ENCODE assay signal across 1 cellular context in the genomic region with DNA sequence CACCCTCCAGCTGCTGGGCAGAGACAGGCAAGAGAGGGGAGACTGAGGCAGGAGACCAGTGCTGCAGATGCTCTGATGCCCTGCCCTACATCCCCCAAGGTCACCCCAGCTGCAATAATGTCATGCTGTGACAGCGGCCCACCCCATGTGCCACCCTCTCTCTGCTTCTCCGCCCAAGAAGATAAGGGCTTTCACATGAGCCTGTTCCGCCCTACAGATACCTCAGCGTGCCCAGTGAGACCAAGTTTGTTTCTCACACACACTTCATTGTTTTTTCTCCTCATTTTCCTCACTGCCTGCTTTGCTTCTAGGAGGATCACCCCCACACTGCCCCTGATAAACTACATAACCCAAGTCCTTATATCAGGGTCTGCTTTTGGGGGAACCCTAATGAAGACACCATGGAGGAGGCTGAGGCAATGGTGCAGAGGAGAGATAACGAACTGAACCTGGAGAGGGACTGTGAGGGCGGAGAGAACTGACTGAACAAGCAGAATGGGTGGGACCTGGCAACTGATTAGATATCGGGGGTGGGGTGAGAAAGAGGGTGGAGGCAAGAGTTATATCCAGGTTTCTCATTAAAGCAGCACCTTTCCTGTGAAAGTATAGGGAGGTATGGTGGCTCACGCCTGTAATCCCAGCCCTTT.
A peak's percentile ranks its signal among the peaks of the same experiment; 100 is the strongest.
TF ChIP-seq lines count a peak whose summit lies in the region.

No MANE protein-coding gene starts in this region.

TF ChIP-seq in K562, 482 proteins besides CTCF, POLR2A, EP300 and RAD21 (continued from another document and continues in another):
- TF ChIP-seq MECOM (CRISPR knock-in tag; IDR thresholded peaks at IDR 0.05) (peak; percentile 44; the same call in 1 of the 2 replicates), ZNF764 (CRISPR knock-in tag; IDR thresholded peaks at IDR 0.05; ENCODE audit: low read depth) (no peak), SAFB (IDR thresholded peaks at IDR 0.05; ENCODE audit: borderline replicate concordance, low read depth, low read length) (no peak), ZNF212 (CRISPR knock-in tag; IDR thresholded peaks at IDR 0.05) (no peak), NFXL1 (CRISPR knock-in tag; IDR thresholded peaks at IDR 0.05) (no peak), GTF2E2 (tag; IDR thresholded peaks at IDR 0.05) (no peak), ZNF24 (IDR thresholded peaks at IDR 0.05) (no peak), RBM14 (IDR thresholded peaks at IDR 0.05; ENCODE audit: borderline replicate concordance, insufficient read depth, low read depth, low read length) (no peak), ZKSCAN3 (CRISPR knock-in tag; IDR thresholded peaks at IDR 0.05) (no peak), FOXK2 (conservative IDR thresholded peaks at IDR 0.05 in 1 of 2, IDR thresholded peaks at IDR 0.05 in 1 of 2; ENCODE audit: low read depth in 2 of 2) (peak in 1 of 2 experiments; percentile 21; a peak in 1 of 4 replicates), RBM15 (IDR thresholded peaks at IDR 0.05; ENCODE audit: insufficient read depth, low read length) (no peak), CTBP1 (IDR thresholded peaks at IDR 0.05; ENCODE audit: borderline replicate concordance) (peak; percentile 92), PTBP1 (IDR thresholded peaks at IDR 0.05; ENCODE audit: low read depth, low read length) (no peak), FOXM1 (IDR thresholded peaks at IDR 0.05; ENCODE audit: low read depth) (peak; percentile 45; the same call in 1 of the 2 replicates), FOXM1 (CRISPR knock-in tag; IDR thresholded peaks at IDR 0.05; ENCODE audit: low read depth) (no peak), HIVEP1 (CRISPR knock-in tag; IDR thresholded peaks at IDR 0.05) (no peak), HDAC8 (tag; IDR thresholded peaks at IDR 0.05) (no peak; the same call in 1 of the 2 replicates), BCOR (IDR thresholded peaks at IDR 0.05) (no peak), NFATC3 (IDR thresholded peaks at IDR 0.05) (no peak), FOXA3 (CRISPR knock-in tag; conservative IDR thresholded peaks at IDR 0.05 in 1 of 2, IDR thresholded peaks at IDR 0.05 in 1 of 2) (no peak), BRD9 (IDR thresholded peaks at IDR 0.05; ENCODE audit: low read depth, partially characterized antibody) (peak; percentile 84), CHD2 (IDR thresholded peaks at IDR 0.05; ENCODE audit: low read depth, low read length) (no peak), ZNF140 (CRISPR knock-in tag; IDR thresholded peaks at IDR 0.05) (no peak), ZNF431 (CRISPR knock-in tag; IDR thresholded peaks at IDR 0.05) (no peak), SMARCB1 (IDR thresholded peaks at IDR 0.05; ENCODE audit: insufficient read length, low read depth) (peak; percentile 40), YBX1 (IDR thresholded peaks at IDR 0.05) (no peak), ZNF445 (CRISPR knock-in tag; IDR thresholded peaks at IDR 0.05; ENCODE audit: low read depth) (no peak), TCFL5 (CRISPR knock-in tag; conservative IDR thresholded peaks at IDR 0.05) (no peak), RBM17 (IDR thresholded peaks at IDR 0.05; ENCODE audit: borderline replicate concordance, low read depth, low read length) (no peak), KAT8 (IDR thresholded peaks at IDR 0.05; ENCODE audit: low read depth) (no peak), ZFP30 (CRISPR knock-in tag; IDR thresholded peaks at IDR 0.05; ENCODE audit: borderline replicate concordance) (no peak), ZNF384 (IDR thresholded peaks at IDR 0.05; ENCODE audit: low read depth, low read length) (no peak), BMI1 (IDR thresholded peaks at IDR 0.05; ENCODE audit: low read length) (no peak), CBX1 (IDR thresholded peaks at IDR 0.05; ENCODE audit: low read depth) (no peak), NRF1 (conservative IDR thresholded peaks at IDR 0.05 in 1 of 2, IDR thresholded peaks at IDR 0.05 in 1 of 2) (no peak), CBFA2T3 (IDR thresholded peaks at IDR 0.05) (peak; percentile 91), ZNF830 (CRISPR knock-in tag; IDR thresholded peaks at IDR 0.05) (no peak), ETV5 (CRISPR knock-in tag; IDR thresholded peaks at IDR 0.05; ENCODE audit: low read depth) (no peak), MIER1 (IDR thresholded peaks at IDR 0.05; ENCODE audit: low read depth) (0 out of 2 replicates have a peak, but pooled peaks have one; percentile 59)
- TF ChIP-seq, protein P1, sequence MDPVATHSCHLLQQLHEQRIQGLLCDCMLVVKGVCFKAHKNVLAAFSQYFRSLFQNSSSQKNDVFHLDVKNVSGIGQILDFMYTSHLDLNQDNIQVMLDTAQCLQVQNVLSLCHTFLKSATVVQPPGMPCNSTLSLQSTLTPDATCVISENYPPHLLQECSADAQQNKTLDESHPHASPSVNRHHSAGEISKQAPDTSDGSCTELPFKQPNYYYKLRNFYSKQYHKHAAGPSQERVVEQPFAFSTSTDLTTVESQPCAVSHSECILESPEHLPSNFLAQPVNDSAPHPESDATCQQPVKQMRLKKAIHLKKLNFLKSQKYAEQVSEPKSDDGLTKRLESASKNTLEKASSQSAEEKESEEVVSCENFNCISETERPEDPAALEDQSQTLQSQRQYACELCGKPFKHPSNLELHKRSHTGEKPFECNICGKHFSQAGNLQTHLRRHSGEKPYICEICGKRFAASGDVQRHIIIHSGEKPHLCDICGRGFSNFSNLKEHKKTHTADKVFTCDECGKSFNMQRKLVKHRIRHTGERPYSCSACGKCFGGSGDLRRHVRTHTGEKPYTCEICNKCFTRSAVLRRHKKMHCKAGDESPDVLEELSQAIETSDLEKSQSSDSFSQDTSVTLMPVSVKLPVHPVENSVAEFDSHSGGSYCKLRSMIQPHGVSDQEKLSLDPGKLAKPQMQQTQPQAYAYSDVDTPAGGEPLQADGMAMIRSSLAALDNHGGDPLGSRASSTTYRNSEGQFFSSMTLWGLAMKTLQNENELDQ (CRISPR knock-in tag; IDR thresholded peaks at IDR 0.05; ENCODE audit: borderline replicate concordance), result no peak
- TF ChIP-seq, protein P2, sequence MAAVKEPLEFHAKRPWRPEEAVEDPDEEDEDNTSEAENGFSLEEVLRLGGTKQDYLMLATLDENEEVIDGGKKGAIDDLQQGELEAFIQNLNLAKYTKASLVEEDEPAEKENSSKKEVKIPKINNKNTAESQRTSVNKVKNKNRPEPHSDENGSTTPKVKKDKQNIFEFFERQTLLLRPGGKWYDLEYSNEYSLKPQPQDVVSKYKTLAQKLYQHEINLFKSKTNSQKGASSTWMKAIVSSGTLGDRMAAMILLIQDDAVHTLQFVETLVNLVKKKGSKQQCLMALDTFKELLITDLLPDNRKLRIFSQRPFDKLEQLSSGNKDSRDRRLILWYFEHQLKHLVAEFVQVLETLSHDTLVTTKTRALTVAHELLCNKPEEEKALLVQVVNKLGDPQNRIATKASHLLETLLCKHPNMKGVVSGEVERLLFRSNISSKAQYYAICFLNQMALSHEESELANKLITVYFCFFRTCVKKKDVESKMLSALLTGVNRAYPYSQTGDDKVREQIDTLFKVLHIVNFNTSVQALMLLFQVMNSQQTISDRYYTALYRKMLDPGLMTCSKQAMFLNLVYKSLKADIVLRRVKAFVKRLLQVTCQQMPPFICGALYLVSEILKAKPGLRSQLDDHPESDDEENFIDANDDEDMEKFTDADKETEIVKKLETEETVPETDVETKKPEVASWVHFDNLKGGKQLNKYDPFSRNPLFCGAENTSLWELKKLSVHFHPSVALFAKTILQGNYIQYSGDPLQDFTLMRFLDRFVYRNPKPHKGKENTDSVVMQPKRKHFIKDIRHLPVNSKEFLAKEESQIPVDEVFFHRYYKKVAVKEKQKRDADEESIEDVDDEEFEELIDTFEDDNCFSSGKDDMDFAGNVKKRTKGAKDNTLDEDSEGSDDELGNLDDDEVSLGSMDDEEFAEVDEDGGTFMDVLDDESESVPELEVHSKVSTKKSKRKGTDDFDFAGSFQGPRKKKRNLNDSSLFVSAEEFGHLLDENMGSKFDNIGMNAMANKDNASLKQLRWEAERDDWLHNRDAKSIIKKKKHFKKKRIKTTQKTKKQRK (IDR thresholded peaks at IDR 0.05; ENCODE audit: borderline replicate concordance, low read depth, low read length), result no peak
- TF ChIP-seq, protein P3, sequence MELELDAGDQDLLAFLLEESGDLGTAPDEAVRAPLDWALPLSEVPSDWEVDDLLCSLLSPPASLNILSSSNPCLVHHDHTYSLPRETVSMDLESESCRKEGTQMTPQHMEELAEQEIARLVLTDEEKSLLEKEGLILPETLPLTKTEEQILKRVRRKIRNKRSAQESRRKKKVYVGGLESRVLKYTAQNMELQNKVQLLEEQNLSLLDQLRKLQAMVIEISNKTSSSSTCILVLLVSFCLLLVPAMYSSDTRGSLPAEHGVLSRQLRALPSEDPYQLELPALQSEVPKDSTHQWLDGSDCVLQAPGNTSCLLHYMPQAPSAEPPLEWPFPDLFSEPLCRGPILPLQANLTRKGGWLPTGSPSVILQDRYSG (tag; conservative IDR thresholded peaks at IDR 0.05; ENCODE audit: low read depth), result peak; percentile 73; the same call in 1 of the 2 replicates
- TF ChIP-seq, protein P4, sequence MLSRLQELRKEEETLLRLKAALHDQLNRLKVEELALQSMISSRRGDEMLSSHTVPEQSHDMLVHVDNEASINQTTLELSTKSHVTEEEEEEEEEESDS (CRISPR knock-in tag; IDR thresholded peaks at IDR 0.05), result no peak
- TF ChIP-seq, protein P5, sequence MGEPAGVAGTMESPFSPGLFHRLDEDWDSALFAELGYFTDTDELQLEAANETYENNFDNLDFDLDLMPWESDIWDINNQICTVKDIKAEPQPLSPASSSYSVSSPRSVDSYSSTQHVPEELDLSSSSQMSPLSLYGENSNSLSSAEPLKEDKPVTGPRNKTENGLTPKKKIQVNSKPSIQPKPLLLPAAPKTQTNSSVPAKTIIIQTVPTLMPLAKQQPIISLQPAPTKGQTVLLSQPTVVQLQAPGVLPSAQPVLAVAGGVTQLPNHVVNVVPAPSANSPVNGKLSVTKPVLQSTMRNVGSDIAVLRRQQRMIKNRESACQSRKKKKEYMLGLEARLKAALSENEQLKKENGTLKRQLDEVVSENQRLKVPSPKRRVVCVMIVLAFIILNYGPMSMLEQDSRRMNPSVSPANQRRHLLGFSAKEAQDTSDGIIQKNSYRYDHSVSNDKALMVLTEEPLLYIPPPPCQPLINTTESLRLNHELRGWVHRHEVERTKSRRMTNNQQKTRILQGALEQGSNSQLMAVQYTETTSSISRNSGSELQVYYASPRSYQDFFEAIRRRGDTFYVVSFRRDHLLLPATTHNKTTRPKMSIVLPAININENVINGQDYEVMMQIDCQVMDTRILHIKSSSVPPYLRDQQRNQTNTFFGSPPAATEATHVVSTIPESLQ (CRISPR knock-in tag; IDR thresholded peaks at IDR 0.05), result no peak
- TF ChIP-seq, protein P6, sequence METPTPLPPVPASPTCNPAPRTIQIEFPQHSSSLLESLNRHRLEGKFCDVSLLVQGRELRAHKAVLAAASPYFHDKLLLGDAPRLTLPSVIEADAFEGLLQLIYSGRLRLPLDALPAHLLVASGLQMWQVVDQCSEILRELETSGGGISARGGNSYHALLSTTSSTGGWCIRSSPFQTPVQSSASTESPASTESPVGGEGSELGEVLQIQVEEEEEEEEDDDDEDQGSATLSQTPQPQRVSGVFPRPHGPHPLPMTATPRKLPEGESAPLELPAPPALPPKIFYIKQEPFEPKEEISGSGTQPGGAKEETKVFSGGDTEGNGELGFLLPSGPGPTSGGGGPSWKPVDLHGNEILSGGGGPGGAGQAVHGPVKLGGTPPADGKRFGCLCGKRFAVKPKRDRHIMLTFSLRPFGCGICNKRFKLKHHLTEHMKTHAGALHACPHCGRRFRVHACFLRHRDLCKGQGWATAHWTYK (CRISPR knock-in tag; IDR thresholded peaks at IDR 0.05), result peak; percentile 49; the same call in 1 of the 2 replicates
- TF ChIP-seq, protein P7, sequence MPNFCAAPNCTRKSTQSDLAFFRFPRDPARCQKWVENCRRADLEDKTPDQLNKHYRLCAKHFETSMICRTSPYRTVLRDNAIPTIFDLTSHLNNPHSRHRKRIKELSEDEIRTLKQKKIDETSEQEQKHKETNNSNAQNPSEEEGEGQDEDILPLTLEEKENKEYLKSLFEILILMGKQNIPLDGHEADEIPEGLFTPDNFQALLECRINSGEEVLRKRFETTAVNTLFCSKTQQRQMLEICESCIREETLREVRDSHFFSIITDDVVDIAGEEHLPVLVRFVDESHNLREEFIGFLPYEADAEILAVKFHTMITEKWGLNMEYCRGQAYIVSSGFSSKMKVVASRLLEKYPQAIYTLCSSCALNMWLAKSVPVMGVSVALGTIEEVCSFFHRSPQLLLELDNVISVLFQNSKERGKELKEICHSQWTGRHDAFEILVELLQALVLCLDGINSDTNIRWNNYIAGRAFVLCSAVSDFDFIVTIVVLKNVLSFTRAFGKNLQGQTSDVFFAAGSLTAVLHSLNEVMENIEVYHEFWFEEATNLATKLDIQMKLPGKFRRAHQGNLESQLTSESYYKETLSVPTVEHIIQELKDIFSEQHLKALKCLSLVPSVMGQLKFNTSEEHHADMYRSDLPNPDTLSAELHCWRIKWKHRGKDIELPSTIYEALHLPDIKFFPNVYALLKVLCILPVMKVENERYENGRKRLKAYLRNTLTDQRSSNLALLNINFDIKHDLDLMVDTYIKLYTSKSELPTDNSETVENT (CRISPR knock-in tag; IDR thresholded peaks at IDR 0.05), result 0 out of 2 replicates have a peak, but pooled peaks have one; percentile 32
- TF ChIP-seq, protein P8, sequence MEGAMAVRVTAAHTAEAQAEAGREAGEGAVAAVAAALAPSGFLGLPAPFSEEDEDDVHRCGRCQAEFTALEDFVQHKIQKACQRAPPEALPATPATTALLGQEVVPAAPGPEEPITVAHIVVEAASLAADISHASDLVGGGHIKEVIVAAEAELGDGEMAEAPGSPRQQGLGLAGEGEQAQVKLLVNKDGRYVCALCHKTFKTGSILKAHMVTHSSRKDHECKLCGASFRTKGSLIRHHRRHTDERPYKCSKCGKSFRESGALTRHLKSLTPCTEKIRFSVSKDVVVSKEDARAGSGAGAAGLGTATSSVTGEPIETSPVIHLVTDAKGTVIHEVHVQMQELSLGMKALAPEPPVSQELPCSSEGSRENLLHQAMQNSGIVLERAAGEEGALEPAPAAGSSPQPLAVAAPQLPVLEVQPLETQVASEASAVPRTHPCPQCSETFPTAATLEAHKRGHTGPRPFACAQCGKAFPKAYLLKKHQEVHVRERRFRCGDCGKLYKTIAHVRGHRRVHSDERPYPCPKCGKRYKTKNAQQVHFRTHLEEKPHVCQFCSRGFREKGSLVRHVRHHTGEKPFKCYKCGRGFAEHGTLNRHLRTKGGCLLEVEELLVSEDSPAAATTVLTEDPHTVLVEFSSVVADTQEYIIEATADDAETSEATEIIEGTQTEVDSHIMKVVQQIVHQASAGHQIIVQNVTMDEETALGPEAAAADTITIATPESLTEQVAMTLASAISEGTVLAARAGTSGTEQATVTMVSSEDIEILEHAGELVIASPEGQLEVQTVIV (CRISPR knock-in tag; IDR thresholded peaks at IDR 0.05; ENCODE audit: borderline replicate concordance), result no peak
- TF ChIP-seq, protein P9, sequence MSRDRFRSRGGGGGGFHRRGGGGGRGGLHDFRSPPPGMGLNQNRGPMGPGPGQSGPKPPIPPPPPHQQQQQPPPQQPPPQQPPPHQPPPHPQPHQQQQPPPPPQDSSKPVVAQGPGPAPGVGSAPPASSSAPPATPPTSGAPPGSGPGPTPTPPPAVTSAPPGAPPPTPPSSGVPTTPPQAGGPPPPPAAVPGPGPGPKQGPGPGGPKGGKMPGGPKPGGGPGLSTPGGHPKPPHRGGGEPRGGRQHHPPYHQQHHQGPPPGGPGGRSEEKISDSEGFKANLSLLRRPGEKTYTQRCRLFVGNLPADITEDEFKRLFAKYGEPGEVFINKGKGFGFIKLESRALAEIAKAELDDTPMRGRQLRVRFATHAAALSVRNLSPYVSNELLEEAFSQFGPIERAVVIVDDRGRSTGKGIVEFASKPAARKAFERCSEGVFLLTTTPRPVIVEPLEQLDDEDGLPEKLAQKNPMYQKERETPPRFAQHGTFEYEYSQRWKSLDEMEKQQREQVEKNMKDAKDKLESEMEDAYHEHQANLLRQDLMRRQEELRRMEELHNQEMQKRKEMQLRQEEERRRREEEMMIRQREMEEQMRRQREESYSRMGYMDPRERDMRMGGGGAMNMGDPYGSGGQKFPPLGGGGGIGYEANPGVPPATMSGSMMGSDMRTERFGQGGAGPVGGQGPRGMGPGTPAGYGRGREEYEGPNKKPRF (IDR thresholded peaks at IDR 0.05; ENCODE audit: low read depth, low read length), result no peak
